ENCODE assay signal across 1 cellular context in the genomic region with DNA sequence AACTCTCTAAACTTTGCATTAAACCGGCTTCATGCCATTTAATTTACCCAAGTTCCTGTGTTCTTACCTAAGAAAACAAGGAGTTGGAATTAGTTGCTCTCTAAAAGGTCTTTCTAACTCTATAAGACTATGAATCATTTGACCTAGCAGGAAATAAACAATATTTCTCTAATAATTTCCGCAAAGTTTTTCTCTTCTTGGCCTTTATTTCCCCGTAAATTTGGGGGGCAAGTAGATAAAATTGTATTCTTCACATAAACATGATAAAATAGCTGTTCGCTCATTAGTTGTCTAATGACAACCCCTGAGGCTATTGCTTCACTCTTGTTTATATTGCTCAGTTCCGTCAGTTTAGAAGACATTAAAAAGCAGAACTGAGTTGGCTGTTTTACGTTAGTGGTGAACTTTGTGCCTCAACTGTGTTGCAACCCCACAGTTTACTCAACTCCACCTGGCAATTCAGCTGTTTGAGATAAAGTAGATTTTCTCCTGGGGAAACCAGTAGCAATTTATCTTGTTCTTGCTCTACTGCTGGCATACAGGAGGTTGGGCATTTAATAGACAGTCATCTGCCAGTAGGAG.
TF ChIP-seq lines count a peak whose summit lies in the region.

No MANE protein-coding gene starts in this region.

TF ChIP-seq in SK-N-SH, 30 proteins besides CTCF, POLR2A, EP300 and RAD21 (continued from another document):
- TF ChIP-seq, protein P1, sequence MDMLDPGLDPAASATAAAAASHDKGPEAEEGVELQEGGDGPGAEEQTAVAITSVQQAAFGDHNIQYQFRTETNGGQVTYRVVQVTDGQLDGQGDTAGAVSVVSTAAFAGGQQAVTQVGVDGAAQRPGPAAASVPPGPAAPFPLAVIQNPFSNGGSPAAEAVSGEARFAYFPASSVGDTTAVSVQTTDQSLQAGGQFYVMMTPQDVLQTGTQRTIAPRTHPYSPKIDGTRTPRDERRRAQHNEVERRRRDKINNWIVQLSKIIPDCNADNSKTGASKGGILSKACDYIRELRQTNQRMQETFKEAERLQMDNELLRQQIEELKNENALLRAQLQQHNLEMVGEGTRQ (IDR thresholded peaks at IDR 0.05; ENCODE audit: borderline replicate concordance, low read depth, low read length), result no peak
